ENCODE assay signal across 15 cellular contexts in genomic region chr11:104645276-104646018, GRCh38.
"Had no signal": no experiment of that assay in that cellular context is flagged by ENCODE, and none has a peak within 500 bp of the region (broad histone marks: within the 10 kb centered on the region; RNA-seq: fewer than 3 reads in every experiment).

No MANE protein-coding gene starts in this region.

- ATAC-seq: heart left ventricle; left colon; naive thymus-derived CD4-positive, alpha-beta T cell; pancreas had no signal

- DNase-seq: cortex of kidney; dorsolateral prefrontal cortex; effector CD8-positive, alpha-beta T cell; foreskin melanocyte; heart left ventricle; hippocampal formation; left colon; naive thymus-derived CD4-positive, alpha-beta T cell; pancreas; sigmoid colon; stimulated activated CD4-positive, alpha-beta T cell treated with anti-CD3 and anti-CD28 coated beads, Interleukin-2, amount 100 ng/mL, for 24 hours; stimulated activated naive CD4-positive, alpha-beta T cell; tibial artery; upper lobe of left lung; uterus had no signal
